In genomic region chr12:109706747-109707469, GRCh38 we compare ENCODE assay signal across 15 cellular contexts. TPM values are rescaled to one million over a fixed set of nuclear protein-coding genes. Genes with fewer than 3 reads are reported as not detected.
DNase-seq lines count a peak whose midpoint lies in the region; FAIRE-seq and TF ChIP-seq lines count a peak whose summit lies in the region.
"Had no signal": no experiment of that assay in that cellular context is flagged by ENCODE, and none has a peak within 500 bp of the region (broad histone marks: within the 10 kb centered on the region; RNA-seq: fewer than 3 reads in every experiment).

No MANE protein-coding gene starts in this region.

- DNase-seq in NCI-H748 (lab: John Stamatoyannopoulos, UW; ENCODE audit: unreplicated experiment) (peak; percentile 71), NCI-H748 treated with DMSO at 0.1 percent for 48 hours (lab: John Stamatoyannopoulos, UW) (no peak), NCI-H69 (lab: John Stamatoyannopoulos, UW) (peak; percentile 66), kidney (peak; percentile 40), type B pancreatic cell (ENCODE audit: extremely low spot score, unreplicated experiment) (no peak), stomach (no peak), KG1 (lab: John Stamatoyannopoulos, UW) (no peak), T1000 (lab: John Stamatoyannopoulos, UW) (no peak)
- DNase-seq: ACHN; activated CD4-positive, alpha-beta T cell treated with anti-CD3 and anti-CD28 coated beads, Interleukin-2, amount 50 U/mL, for 48 hours; cortex of kidney; NCI-H446; T-helper 2 cell had no signal

- H3K9me3 ChIP-seq in kidney (ENCODE audit: control insufficient read depth in 1 of 2, low read length in 2 of 2) (no peaks in the 10 kb centered on the region), stomach (no peaks in the 10 kb centered on the region)
- H3K9me3 ChIP-seq: Caco-2, esophagus muscularis mucosa had no signal

- no peak overlapping the region for H3K4me3 Mint-ChIP-seq in type B pancreatic cell

- no peak overlapping the region for H3K9ac ChIP-seq in kidney (ENCODE audit: low read length in 2 of 2)

- TF ChIP-seq EP300 in stomach (IDR thresholded peaks at IDR 0.05) = no peak

- H3K27me3 ChIP-seq in stomach = peaks cover 0 to 43% (median 3%) of the 10 kb centered on the region in 3 donors

- H3K4me3 ChIP-seq in kidney (ENCODE audit: low read length in 2 of 2) = no peak overlapping the region
- H3K4me3 ChIP-seq in stomach = no peak overlapping the region
- H3K4me3 ChIP-seq: esophagus muscularis mucosa had no signal

- peaks cover 21% of the 10 kb centered on the region for H3K27me3 Mint-ChIP-seq in type B pancreatic cell

- intact Hi-C loops in kidney (cut with DNase I) = no loop called here
- intact Hi-C loops in stomach (cut with DNase I; ENCODE audit: low total_unique reads) = no loop called here

- peaks cover 27% of the 10 kb centered on the region for H3K4me1 Mint-ChIP-seq in type B pancreatic cell (ENCODE audit: unreplicated experiment)

- no peaks in the 10 kb centered on the region for H3K36me3 ChIP-seq in kidney (ENCODE audit: control insufficient read depth in 1 of 2, insufficient read depth in 2 of 2, low read length in 2 of 2)
- no peaks in the 10 kb centered on the region for H3K36me3 ChIP-seq in stomach
- H3K36me3 ChIP-seq: esophagus muscularis mucosa had no signal

- no peaks in the 10 kb centered on the region for H3K36me3 Mint-ChIP-seq in type B pancreatic cell

- no peak for TF ChIP-seq POLR2A in stomach (IDR thresholded peaks at IDR 0.05)

- H3K27ac Mint-ChIP-seq in type B pancreatic cell = peak overlapping the region; percentile 58

- TF ChIP-seq CTCF in kidney (IDR thresholded peaks at IDR 0.05; ENCODE audit: borderline replicate concordance, extremely low read depth, insufficient read depth) (no peak), type B pancreatic cell (conservative IDR thresholded peaks at IDR 0.05) (no peak), stomach (IDR thresholded peaks at IDR 0.05) (no peak)

- no peak overlapping the region for H3K27ac ChIP-seq in kidney (ENCODE audit: low read depth in 2 of 2, low read length in 2 of 2)
- H3K27ac ChIP-seq in stomach = peak overlapping the region in 1 of 5 donors; percentile 33
- H3K27ac ChIP-seq: esophagus muscularis mucosa had no signal

- H3K9me3 Mint-ChIP-seq in type B pancreatic cell = no peaks in the 10 kb centered on the region

- no peak for FAIRE-seq in kidney (lab: Jason Lieb, UNC)

- H3K4me1 ChIP-seq in kidney (ENCODE audit: control insufficient read depth in 1 of 2, insufficient read depth in 1 of 2, low read depth in 1 of 2, low read length in 2 of 2) (peaks cover 4 to 6% of the 10 kb centered on the region in 2 donors), stomach (peaks cover under 1 to 14% (median 11%) of the 10 kb centered on the region in 4 donors)

- 20 to 45% (median 30%) methylated on average over 10 of the region's 10 CpGs for WGBS in stomach, 5 donors

RNA-seq across cellular contexts. Expression of gene FAM222A, which starts 6.7 kb away (rescaled TPM):
- 3.7 TPM for total RNA-seq in kidney
- 12.5 TPM for polyA plus RNA-seq in kidney (ENCODE audit: insufficient read depth, low read depth, low replicate concordance)
- total RNA-seq in type B pancreatic cell (ENCODE audit: low replicate concordance) = 7.9 and 11.5 TPM in 2 replicates
- 10 to 100 TPM in 1 of 5 donors, 1 to 10 TPM in 4; 1.7 to 19.7 (median 5.4) TPM for total RNA-seq in stomach
- polyA plus RNA-seq in stomach = 1 to 10 TPM; 3.1 to 5.4 (median 3.7) TPM

Comparison
In these comparisons a context has a peak if more than half of its experiments do, and no peak if none do; other contexts are left out.
1. DNase-seq: peak in NCI-H748 (single experiment), NCI-H69 (single experiment) and kidney (single experiment); none in NCI-H748 treated with DMSO at 0.1 percent for 48 hours (single experiment), type B pancreatic cell (single experiment), stomach (single experiment), KG1 (single experiment) and T1000 (single experiment).